In genomic region chr12:121144416-121144914, GRCh38 we compare ENCODE assay signal across 1 cellular context.
TF ChIP-seq lines count a peak whose summit lies in the region.

No MANE protein-coding gene starts in this region.

TF ChIP-seq in K562, 482 proteins besides CTCF, POLR2A, EP300 and RAD21 (continued from another document and continues in another):
- TF ChIP-seq, protein P1, sequence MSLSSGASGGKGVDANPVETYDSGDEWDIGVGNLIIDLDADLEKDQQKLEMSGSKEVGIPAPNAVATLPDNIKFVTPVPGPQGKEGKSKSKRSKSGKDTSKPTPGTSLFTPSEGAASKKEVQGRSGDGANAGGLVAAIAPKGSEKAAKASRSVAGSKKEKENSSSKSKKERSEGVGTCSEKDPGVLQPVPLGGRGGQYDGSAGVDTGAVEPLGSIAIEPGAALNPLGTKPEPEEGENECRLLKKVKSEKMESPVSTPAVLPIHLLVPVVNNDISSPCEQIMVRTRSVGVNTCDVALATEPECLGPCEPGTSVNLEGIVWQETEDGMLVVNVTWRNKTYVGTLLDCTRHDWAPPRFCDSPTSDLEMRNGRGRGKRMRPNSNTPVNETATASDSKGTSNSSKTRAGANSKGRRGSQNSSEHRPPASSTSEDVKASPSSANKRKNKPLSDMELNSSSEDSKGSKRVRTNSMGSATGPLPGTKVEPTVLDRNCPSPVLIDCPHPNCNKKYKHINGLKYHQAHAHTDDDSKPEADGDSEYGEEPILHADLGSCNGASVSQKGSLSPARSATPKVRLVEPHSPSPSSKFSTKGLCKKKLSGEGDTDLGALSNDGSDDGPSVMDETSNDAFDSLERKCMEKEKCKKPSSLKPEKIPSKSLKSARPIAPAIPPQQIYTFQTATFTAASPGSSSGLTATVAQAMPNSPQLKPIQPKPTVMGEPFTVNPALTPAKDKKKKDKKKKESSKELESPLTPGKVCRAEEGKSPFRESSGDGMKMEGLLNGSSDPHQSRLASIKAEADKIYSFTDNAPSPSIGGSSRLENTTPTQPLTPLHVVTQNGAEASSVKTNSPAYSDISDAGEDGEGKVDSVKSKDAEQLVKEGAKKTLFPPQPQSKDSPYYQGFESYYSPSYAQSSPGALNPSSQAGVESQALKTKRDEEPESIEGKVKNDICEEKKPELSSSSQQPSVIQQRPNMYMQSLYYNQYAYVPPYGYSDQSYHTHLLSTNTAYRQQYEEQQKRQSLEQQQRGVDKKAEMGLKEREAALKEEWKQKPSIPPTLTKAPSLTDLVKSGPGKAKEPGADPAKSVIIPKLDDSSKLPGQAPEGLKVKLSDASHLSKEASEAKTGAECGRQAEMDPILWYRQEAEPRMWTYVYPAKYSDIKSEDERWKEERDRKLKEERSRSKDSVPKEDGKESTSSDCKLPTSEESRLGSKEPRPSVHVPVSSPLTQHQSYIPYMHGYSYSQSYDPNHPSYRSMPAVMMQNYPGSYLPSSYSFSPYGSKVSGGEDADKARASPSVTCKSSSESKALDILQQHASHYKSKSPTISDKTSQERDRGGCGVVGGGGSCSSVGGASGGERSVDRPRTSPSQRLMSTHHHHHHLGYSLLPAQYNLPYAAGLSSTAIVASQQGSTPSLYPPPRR (CRISPR knock-in tag; IDR thresholded peaks at IDR 0.05; ENCODE audit: borderline replicate concordance), result no peak
- no peak for TF ChIP-seq SETDB1 (IDR thresholded peaks at IDR 0.05; ENCODE audit: low read length)
- no peak for TF ChIP-seq U2AF2 (optimal IDR thresholded peaks at IDR 0.05; ENCODE audit: low read depth, low read length)
- TF ChIP-seq FOSL1 (tag; conservative IDR thresholded peaks at IDR 0.05), result peak; percentile 62; the same call in 1 of the 2 replicates
- TF ChIP-seq ESRRA (IDR thresholded peaks at IDR 0.05; ENCODE audit: borderline replicate concordance, low read depth), result peak; percentile 31; the same call in 1 of the 2 replicates
- 0 out of 2 replicates have a peak, but pooled peaks have one; percentile 31 for TF ChIP-seq CXXC5 (CRISPR knock-in tag; IDR thresholded peaks at IDR 0.05)
- peak; percentile 56; the same call in 1 of the 2 replicates for TF ChIP-seq DDX20 (tag; IDR thresholded peaks at IDR 0.05; ENCODE audit: low read depth)
- no peak for TF ChIP-seq ZC3H4 (CRISPR knock-in tag; IDR thresholded peaks at IDR 0.05; ENCODE audit: borderline replicate concordance)
- no peak for TF ChIP-seq MCM2 (IDR thresholded peaks at IDR 0.05; ENCODE audit: low read depth)
- peak; percentile 10; the same call in 1 of the 2 replicates for TF ChIP-seq NFE2 (IDR thresholded peaks at IDR 0.05; ENCODE audit: low read depth)
- TF ChIP-seq ELF1 (tag; IDR thresholded peaks at IDR 0.05), result 0 out of 2 replicates have a peak, but pooled peaks have one; percentile 17
- TF ChIP-seq, protein P2, sequence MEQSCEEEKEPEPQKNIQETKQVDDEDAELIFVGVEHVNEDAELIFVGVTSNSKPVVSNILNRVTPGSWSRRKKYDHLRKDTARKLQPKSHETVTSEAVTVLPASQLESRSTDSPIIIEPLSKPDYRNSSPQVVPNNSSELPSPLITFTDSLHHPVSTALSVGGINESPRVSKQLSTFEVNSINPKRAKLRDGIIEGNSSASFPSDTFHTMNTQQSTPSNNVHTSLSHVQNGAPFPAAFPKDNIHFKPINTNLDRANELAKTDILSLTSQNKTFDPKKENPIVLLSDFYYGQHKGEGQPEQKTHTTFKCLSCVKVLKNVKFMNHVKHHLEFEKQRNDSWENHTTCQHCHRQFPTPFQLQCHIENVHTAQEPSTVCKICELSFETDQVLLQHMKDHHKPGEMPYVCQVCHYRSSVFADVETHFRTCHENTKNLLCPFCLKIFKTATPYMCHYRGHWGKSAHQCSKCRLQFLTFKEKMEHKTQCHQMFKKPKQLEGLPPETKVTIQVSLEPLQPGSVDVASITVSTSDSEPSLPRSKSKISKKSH (CRISPR knock-in tag; IDR thresholded peaks at IDR 0.05), result no peak; the same call in 1 of the 2 replicates
- no peak for TF ChIP-seq SMAD2 (IDR thresholded peaks at IDR 0.05; ENCODE audit: low read depth, low read length)
- TF ChIP-seq ZNF707 (CRISPR knock-in tag; conservative IDR thresholded peaks at IDR 0.05), result no peak
- TF ChIP-seq GABPB1 (CRISPR knock-in tag; IDR thresholded peaks at IDR 0.05), result no peak
- no peak for TF ChIP-seq ASH1L (IDR thresholded peaks at IDR 0.05; ENCODE audit: borderline replicate concordance, low read depth, partially characterized antibody)
- TF ChIP-seq, protein P3, sequence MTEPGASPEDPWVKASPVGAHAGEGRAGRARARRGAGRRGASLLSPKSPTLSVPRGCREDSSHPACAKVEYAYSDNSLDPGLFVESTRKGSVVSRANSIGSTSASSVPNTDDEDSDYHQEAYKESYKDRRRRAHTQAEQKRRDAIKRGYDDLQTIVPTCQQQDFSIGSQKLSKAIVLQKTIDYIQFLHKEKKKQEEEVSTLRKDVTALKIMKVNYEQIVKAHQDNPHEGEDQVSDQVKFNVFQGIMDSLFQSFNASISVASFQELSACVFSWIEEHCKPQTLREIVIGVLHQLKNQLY (CRISPR knock-in tag; conservative IDR thresholded peaks at IDR 0.05), result no peak
- TF ChIP-seq ZNF639 (CRISPR knock-in tag; conservative IDR thresholded peaks at IDR 0.05 in 1 of 2, IDR thresholded peaks at IDR 0.05 in 1 of 2), result peak in 1 of 2 experiments; percentile 44; a peak in 1 of 4 replicates
- TF ChIP-seq USF1 (CRISPR knock-in tag; IDR thresholded peaks at IDR 0.05), result no peak
- TF ChIP-seq, protein P4, sequence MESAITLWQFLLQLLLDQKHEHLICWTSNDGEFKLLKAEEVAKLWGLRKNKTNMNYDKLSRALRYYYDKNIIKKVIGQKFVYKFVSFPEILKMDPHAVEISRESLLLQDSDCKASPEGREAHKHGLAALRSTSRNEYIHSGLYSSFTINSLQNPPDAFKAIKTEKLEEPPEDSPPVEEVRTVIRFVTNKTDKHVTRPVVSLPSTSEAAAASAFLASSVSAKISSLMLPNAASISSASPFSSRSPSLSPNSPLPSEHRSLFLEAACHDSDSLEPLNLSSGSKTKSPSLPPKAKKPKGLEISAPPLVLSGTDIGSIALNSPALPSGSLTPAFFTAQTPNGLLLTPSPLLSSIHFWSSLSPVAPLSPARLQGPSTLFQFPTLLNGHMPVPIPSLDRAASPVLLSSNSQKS (CRISPR knock-in tag; IDR thresholded peaks at IDR 0.05), result no peak
- TF ChIP-seq SMAD4 (CRISPR knock-in tag; conservative IDR thresholded peaks at IDR 0.05), result peak; percentile 46; the same call in 1 of the 2 replicates
- peak; percentile 84 for TF ChIP-seq ZNF175 (CRISPR knock-in tag; IDR thresholded peaks at IDR 0.05; ENCODE audit: low read depth)
- no peak for TF ChIP-seq CBX8 (IDR thresholded peaks at IDR 0.05; ENCODE audit: borderline replicate concordance, extremely low read depth, low read depth, low read length, poor library complexity, severe bottlenecking)
- TF ChIP-seq MYBL2 (IDR thresholded peaks at IDR 0.05; ENCODE audit: low read depth), result no peak
- no peak for TF ChIP-seq MYBL2 (CRISPR knock-in tag; IDR thresholded peaks at IDR 0.05; ENCODE audit: borderline replicate concordance)
- TF ChIP-seq ZNF444 (CRISPR knock-in tag; IDR thresholded peaks at IDR 0.05), result no peak
- no peak for TF ChIP-seq PHB2 (IDR thresholded peaks at IDR 0.05; ENCODE audit: low read depth)
- no peak for TF ChIP-seq ZBTB11 (CRISPR knock-in tag; IDR thresholded peaks at IDR 0.05)
- no peak for TF ChIP-seq GTF2A2 (tag; IDR thresholded peaks at IDR 0.05)
- no peak for TF ChIP-seq FOXJ2 (tag; IDR thresholded peaks at IDR 0.05)
- TF ChIP-seq ZNF253 (CRISPR knock-in tag; conservative IDR thresholded peaks at IDR 0.05), result no peak
- TF ChIP-seq STAT5B (CRISPR knock-in tag; IDR thresholded peaks at IDR 0.05), result no peak
- TF ChIP-seq CREBBP (IDR thresholded peaks at IDR 0.05; ENCODE audit: low read depth, low read length), result no peak
- TF ChIP-seq CBFA2T3 (IDR thresholded peaks at IDR 0.05), result no peak
- TF ChIP-seq CCAR2 (IDR thresholded peaks at IDR 0.05; ENCODE audit: low read depth, low read length), result no peak
- TF ChIP-seq, protein P5, sequence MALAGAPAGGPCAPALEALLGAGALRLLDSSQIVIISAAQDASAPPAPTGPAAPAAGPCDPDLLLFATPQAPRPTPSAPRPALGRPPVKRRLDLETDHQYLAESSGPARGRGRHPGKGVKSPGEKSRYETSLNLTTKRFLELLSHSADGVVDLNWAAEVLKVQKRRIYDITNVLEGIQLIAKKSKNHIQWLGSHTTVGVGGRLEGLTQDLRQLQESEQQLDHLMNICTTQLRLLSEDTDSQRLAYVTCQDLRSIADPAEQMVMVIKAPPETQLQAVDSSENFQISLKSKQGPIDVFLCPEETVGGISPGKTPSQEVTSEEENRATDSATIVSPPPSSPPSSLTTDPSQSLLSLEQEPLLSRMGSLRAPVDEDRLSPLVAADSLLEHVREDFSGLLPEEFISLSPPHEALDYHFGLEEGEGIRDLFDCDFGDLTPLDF (CRISPR knock-in tag; IDR thresholded peaks at IDR 0.05), result no peak
- TF ChIP-seq SAP30 (IDR thresholded peaks at IDR 0.05; ENCODE audit: borderline replicate concordance, insufficient read depth, low read depth, low read length, poor library complexity, severe bottlenecking), result no peak
- TF ChIP-seq TSC22D4 (tag; IDR thresholded peaks at IDR 0.05), result no peak
- TF ChIP-seq BCL6 (CRISPR knock-in tag; IDR thresholded peaks at IDR 0.05), result no peak
- TF ChIP-seq LARP7 (IDR thresholded peaks at IDR 0.05), result no peak
- TF ChIP-seq PTRF (tag; IDR thresholded peaks at IDR 0.05), result no peak
- TF ChIP-seq THRB (CRISPR knock-in tag; conservative IDR thresholded peaks at IDR 0.05), result peak; percentile 84
- TF ChIP-seq HCFC1 (IDR thresholded peaks at IDR 0.05; ENCODE audit: low read depth, low read length), result no peak
- no peak for TF ChIP-seq ZNF3 (CRISPR knock-in tag; IDR thresholded peaks at IDR 0.05)
- no peak for TF ChIP-seq CHD2 (IDR thresholded peaks at IDR 0.05; ENCODE audit: low read depth, low read length)
- no peak for TF ChIP-seq FOXJ3 (CRISPR knock-in tag; IDR thresholded peaks at IDR 0.05)
- no peak for TF ChIP-seq ZNF24 (IDR thresholded peaks at IDR 0.05)
- TF ChIP-seq HDAC1 (IDR thresholded peaks at IDR 0.05), result no peak
- 0 out of 2 replicates have a peak, but pooled peaks have one; percentile 56 for TF ChIP-seq PHB (CRISPR knock-in tag; IDR thresholded peaks at IDR 0.05)
- no peak for TF ChIP-seq ZNF212 (CRISPR knock-in tag; IDR thresholded peaks at IDR 0.05)
- no peak for TF ChIP-seq USF2 (CRISPR knock-in tag; IDR thresholded peaks at IDR 0.05)
- 0 out of 2 replicates have a peak, but pooled peaks have one; percentile 17 for TF ChIP-seq DIDO1 (tag; IDR thresholded peaks at IDR 0.05; ENCODE audit: low read depth)
- 0 out of 2 replicates have a peak, but pooled peaks have one; percentile 4 for TF ChIP-seq ZNF766 (CRISPR knock-in tag; conservative IDR thresholded peaks at IDR 0.05)
- no peak for TF ChIP-seq ZNF347 (CRISPR knock-in tag; IDR thresholded peaks at IDR 0.05; ENCODE audit: low read depth)
- no peak for TF ChIP-seq KAT7 (CRISPR knock-in tag; IDR thresholded peaks at IDR 0.05; ENCODE audit: borderline replicate concordance)
- no peak for TF ChIP-seq JUNB (CRISPR knock-in tag; conservative IDR thresholded peaks at IDR 0.05)
- TF ChIP-seq FOS (IDR thresholded peaks at IDR 0.05; ENCODE audit: extremely low read depth, insufficient read length), result no peak
